In the genomic region with DNA sequence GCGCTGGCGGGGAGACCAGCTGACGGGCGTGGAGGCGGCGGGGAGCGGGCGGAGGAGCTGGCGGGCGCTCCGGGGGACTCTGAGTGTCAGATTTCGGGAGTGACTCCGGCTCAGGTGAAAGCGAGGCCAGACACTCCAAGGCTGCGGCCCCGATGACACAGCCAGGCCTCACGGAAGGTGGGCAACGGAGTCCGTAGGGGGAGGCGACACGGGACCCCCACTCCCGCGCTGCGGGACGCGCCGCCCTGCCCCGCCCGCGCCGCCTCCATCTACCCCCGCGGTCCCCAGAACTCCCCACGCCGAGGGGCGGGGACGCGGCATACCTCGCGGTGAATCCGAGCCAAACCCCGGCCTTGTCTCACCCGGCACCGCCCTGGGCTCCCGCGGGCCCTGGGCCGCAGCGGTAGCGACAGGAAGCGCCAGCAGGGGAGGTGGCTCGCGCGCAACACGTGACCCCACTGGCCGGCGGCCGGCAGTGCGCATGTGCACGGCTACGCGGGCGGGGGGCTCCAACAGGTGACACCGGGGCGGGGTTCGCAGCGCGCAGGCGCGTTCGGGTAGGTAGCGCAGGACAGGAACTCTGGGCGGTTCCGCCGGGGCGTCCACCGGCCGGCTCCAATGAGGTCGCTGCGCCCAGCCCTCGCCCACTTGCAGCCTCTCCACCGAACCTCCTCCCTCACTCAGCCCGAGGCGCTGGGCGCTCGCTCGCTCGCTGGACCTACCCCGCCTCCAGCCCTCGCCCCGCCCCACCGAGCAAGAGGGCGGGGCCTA, we compare ENCODE assay signal across 1 cellular context.
TF ChIP-seq lines count a peak whose summit lies in the region.

A gene with protein sequence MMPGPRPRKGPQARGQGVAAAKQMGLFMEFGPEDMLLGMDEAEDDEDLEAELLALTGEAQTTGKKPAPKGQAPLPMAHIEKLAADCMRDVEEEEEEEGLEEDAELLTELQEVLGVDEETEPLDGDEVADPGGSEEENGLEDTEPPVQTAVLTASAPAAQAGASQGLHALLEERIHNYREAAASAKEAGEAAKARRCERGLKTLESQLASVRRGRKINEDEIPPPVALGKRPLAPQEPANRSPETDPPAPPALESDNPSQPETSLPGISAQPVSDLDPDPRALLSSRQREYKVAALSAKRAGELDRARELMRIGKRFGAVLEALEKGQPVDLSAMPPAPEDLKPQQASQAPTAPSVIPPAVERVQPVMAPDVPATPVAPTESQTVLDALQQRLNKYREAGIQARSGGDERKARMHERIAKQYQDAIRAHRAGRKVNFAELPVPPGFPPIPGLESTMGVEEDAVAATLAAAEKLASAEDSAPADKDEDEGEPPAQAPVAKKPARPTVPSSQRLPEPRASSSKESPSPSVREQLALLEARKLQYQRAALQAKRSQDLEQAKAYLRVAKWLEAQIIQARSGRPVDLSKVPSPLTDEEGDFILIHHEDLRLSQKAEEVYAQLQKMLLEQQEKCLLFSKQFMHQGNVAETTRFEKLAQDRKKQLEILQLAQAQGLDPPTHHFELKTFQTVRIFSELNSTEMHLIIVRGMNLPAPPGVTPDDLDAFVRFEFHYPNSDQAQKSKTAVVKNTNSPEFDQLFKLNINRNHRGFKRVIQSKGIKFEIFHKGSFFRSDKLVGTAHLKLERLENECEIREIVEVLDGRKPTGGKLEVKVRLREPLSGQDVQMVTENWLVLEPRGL (minus strand): TSS at position 460 of the 771 bp plus-strand sequence. CDS start 1,585 bp downstream, outside the sequence.

TF ChIP-seq in liver, 16 proteins besides CTCF, POLR2A, EP300 and RAD21 (continued from another document):
- TF ChIP-seq, protein P1, sequence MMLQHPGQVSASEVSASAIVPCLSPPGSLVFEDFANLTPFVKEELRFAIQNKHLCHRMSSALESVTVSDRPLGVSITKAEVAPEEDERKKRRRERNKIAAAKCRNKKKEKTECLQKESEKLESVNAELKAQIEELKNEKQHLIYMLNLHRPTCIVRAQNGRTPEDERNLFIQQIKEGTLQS (IDR thresholded peaks at IDR 0.05): no peak
- TF ChIP-seq NR2F2 (IDR thresholded peaks at IDR 0.05): no peak
- no peak for TF ChIP-seq HNF4A (conservative IDR thresholded peaks at IDR 0.05)
- TF ChIP-seq, protein P2, sequence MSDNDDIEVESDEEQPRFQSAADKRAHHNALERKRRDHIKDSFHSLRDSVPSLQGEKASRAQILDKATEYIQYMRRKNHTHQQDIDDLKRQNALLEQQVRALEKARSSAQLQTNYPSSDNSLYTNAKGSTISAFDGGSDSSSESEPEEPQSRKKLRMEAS (IDR thresholded peaks at IDR 0.05): no peak
- TF ChIP-seq RXRA (IDR thresholded peaks at IDR 0.05): peak in 1 of 2 donors; percentile 12
- no peak for TF ChIP-seq FOXA1 (IDR thresholded peaks at IDR 0.05)
- no peak for TF ChIP-seq FOXA2 (IDR thresholded peaks at IDR 0.05)
- no peak for TF ChIP-seq JUND (IDR thresholded peaks at IDR 0.05)
